In the genomic region with DNA sequence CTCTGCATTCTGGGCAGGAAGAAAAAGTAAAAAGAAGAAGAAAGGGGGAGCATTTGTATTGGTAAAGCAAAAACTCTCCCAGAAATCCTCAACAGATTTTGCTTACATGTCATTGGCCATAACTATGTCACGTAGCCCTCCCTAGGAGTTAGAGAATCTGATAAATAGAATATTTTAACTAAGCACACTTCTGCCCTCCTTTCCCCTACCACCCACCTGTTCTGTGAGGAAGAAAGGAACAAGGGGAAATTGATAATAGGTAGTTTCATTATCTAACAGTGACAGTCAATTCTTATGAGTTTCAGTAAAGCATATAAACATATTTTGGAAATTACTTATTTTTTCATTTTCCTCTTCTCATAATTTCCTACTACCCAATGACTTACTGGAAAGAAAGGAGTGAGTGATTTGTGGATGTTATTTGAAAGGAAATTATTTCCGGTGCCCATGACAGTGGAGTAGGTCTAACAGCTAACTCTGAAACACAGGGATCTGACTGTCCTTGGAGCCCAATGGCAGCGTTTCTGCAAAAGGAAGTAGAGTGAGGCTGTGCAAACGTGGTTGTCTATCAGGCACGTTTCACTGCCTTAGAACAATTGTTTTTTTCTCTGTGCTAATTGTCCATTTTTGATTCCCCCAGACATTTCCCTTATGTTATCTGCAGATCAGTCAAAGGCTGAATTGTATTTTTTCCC, we compare ENCODE assay signal across 12 cellular contexts.
"Had no signal": no experiment of that assay in that cellular context is flagged by ENCODE, and none has a peak within 500 bp of the region (broad histone marks: within the 10 kb centered on the region; RNA-seq: fewer than 3 reads in every experiment).

No MANE protein-coding gene starts in this region.

- H3K4me2 ChIP-seq: hepatocyte had no signal

- H3K4me1 ChIP-seq: esophagus squamous epithelium had no signal

- DNase-seq: activated CD8-positive, alpha-beta memory T cell treated with anti-CD3 and anti-CD28 coated beads, Interleukin-2, amount 50 U/mL, for 4 hours; activated gamma-delta T cell; esophagus squamous epithelium; islet precursor cell; midbrain; right cardiac atrium; tibial artery had no signal

- H3K27ac Mint-ChIP-seq: progenitor cell of endocrine pancreas; T-helper 1 cell treated with Interleukin-12 subunit alpha and Interleukin-12 subunit beta and Interleukin-4 antibody, amounts not matched to agents 30 μg/mL and 1 μg/mL, for 36 hours had no signal

- H3K9me3 ChIP-seq: esophagus squamous epithelium, tibial artery had no signal

- H3K79me2 ChIP-seq: hepatocyte had no signal

- H3K4me3 Mint-ChIP-seq: T-helper 1 cell treated with Interleukin-12 subunit alpha and Interleukin-12 subunit beta and Interleukin-4 antibody, amounts not matched to agents 30 μg/mL and 1 μg/mL, for 36 hours had no signal

- ATAC-seq: right cardiac atrium had no signal

- H3K36me3 ChIP-seq: esophagus squamous epithelium, tibial artery had no signal

- H3K27me3 ChIP-seq: esophagus squamous epithelium, hepatocyte, tibial artery had no signal

- H3K4me3 ChIP-seq: esophagus squamous epithelium, hepatocyte, skin epidermis, tibial artery had no signal

- H2AFZ ChIP-seq: hepatocyte had no signal

- FAIRE-seq: urothelium cell line had no signal

- H3K27ac ChIP-seq: esophagus squamous epithelium, hepatocyte, skin epidermis, tibial artery had no signal
